Comparison of ENCODE assay signal across 15 cellular contexts in genomic region chr9:133793471-133793870, GRCh38. TPM values are rescaled to one million over a fixed set of nuclear protein-coding genes. Genes with fewer than 3 reads are reported as not detected.
DNase-seq lines count a peak whose midpoint lies in the region; ATAC-seq and TF ChIP-seq lines count a peak whose summit lies in the region.
"Had no signal": no experiment of that assay in that cellular context is flagged by ENCODE, and none has a peak within 500 bp of the region (broad histone marks: within the 10 kb centered on the region; RNA-seq: fewer than 3 reads in every experiment).

No MANE protein-coding gene starts in this region.

- no peaks in the 10 kb centered on the region for H3K36me3 ChIP-seq in Panc1 (ENCODE audit: control insufficient read depth, insufficient read depth, low read length)
- H3K36me3 ChIP-seq: prostate gland had no signal

- H3K9me3 Mint-ChIP-seq in HFFc6 (no peaks in the 10 kb centered on the region), glutamatergic neuron (ENCODE audit: unreplicated experiment) (peaks cover 33% of the 10 kb centered on the region)
- H3K9me3 Mint-ChIP-seq in stimulated activated naive B cell treated with anti-CD40 and anti-IgM and Interleukin-4, amounts not matched to agents 10 μg/mL and 1 μg/mL and 100 μg/mL, for 72 hours = no peaks in the 10 kb centered on the region
- H3K9me3 Mint-ChIP-seq in activated naive CD8-positive, alpha-beta T cell treated with anti-CD3 and anti-CD28 coated beads, Interleukin-2, amount 50 U/mL, for 24 hours = no peaks in the 10 kb centered on the region
- H3K9me3 Mint-ChIP-seq in activated CD8-positive, alpha-beta T cell treated with anti-CD3 and anti-CD28 coated beads for 36 hours = no peaks in the 10 kb centered on the region
- H3K9me3 Mint-ChIP-seq: activated naive CD4-positive, alpha-beta T cell treated with anti-CD3 and anti-CD28 coated beads, Interleukin-2, amount 50 U/mL, for 24 hours; activated T-cell treated with anti-CD3 and anti-CD28 coated beads, Interleukin-2, amount 50 U/mL, for 72 hours; neural crest cell had no signal

- in situ Hi-C loops in Panc1 (cut with HindIII; ENCODE audit: low pct_unique_long_range_greater_than_20kb, low sequenced_read_pairs) = no loop called here

- DNase-seq in HFFc6 = no peak
- no peak for DNase-seq in Panc1 (ENCODE audit: low read depth, low spot score)
- no peak for DNase-seq in glutamatergic neuron
- DNase-seq in stimulated activated naive B cell treated with anti-CD40 and anti-IgM and Interleukin-4, amounts not matched to agents 10 μg/mL and 1 μg/mL and 100 μg/mL, for 72 hours = no peak
- no peak for DNase-seq in activated naive CD8-positive, alpha-beta T cell treated with anti-CD3 and anti-CD28 coated beads, Interleukin-2, amount 50 U/mL, for 24 hours
- no peak for DNase-seq in left cardiac atrium
- no peak for DNase-seq in activated CD8-positive, alpha-beta T cell treated with anti-CD3 and anti-CD28 coated beads for 36 hours

- ATAC-seq in Panc1 = no peak
- no peak for ATAC-seq in stimulated activated naive B cell treated with anti-CD40 and anti-IgM and Interleukin-4, amounts not matched to agents 10 μg/mL and 1 μg/mL and 100 μg/mL, for 72 hours (replicated peaks)
- no peak for ATAC-seq in activated naive CD8-positive, alpha-beta T cell treated with anti-CD3 and anti-CD28 coated beads, Interleukin-2, amount 50 U/mL, for 24 hours
- ATAC-seq in left cardiac atrium = no peak
- ATAC-seq in activated CD8-positive, alpha-beta T cell treated with anti-CD3 and anti-CD28 coated beads for 36 hours = no peak

- H3K36me3 Mint-ChIP-seq in HFFc6 (ENCODE audit: low read depth) (peaks cover 12% of the 10 kb centered on the region), glutamatergic neuron (ENCODE audit: unreplicated experiment) (peaks cover 4% of the 10 kb centered on the region)
- H3K36me3 Mint-ChIP-seq in stimulated activated naive B cell treated with anti-CD40 and anti-IgM and Interleukin-4, amounts not matched to agents 10 μg/mL and 1 μg/mL and 100 μg/mL, for 72 hours = peaks cover 54 to 85% of the 10 kb centered on the region in 2 donors
- no peaks in the 10 kb centered on the region for H3K36me3 Mint-ChIP-seq in activated naive CD8-positive, alpha-beta T cell treated with anti-CD3 and anti-CD28 coated beads, Interleukin-2, amount 50 U/mL, for 24 hours (ENCODE audit: low read depth)
- no peaks in the 10 kb centered on the region for H3K36me3 Mint-ChIP-seq in activated CD8-positive, alpha-beta T cell treated with anti-CD3 and anti-CD28 coated beads for 36 hours (ENCODE audit: low read depth)
- H3K36me3 Mint-ChIP-seq: activated naive CD4-positive, alpha-beta T cell treated with anti-CD3 and anti-CD28 coated beads, Interleukin-2, amount 50 U/mL, for 24 hours had no signal

- CTCF ChIA-PET in Panc1 (lab: Charles Lee) = no interaction called here
- CTCF ChIA-PET in activated CD8-positive, alpha-beta T cell treated with anti-CD3 and anti-CD28 coated beads for 36 hours (lab: Charles Lee) = interaction anchor here (0.8 to 4.1 kb wide), 7 partner anchors 9 to 232 kb away, joined by 3 to 54 read pairs (median 4); partner anchors contain the start of gene BRD3OS

- peaks cover 6% of the 10 kb centered on the region for H3K4me1 ChIP-seq in Panc1 (ENCODE audit: control insufficient read depth, insufficient read depth, low read length)
- H3K4me1 ChIP-seq: foreskin keratinocyte had no signal

- H3K4me3 Mint-ChIP-seq in HFFc6 (peak overlapping the region; percentile 13; the same call in 1 of the 2 replicates), glutamatergic neuron (ENCODE audit: unreplicated experiment) (no peak overlapping the region)
- H3K4me3 Mint-ChIP-seq in stimulated activated naive B cell treated with anti-CD40 and anti-IgM and Interleukin-4, amounts not matched to agents 10 μg/mL and 1 μg/mL and 100 μg/mL, for 72 hours = peak overlapping the region; percentile 39 to 67
- H3K4me3 Mint-ChIP-seq in activated naive CD8-positive, alpha-beta T cell treated with anti-CD3 and anti-CD28 coated beads, Interleukin-2, amount 50 U/mL, for 24 hours = no peak overlapping the region
- H3K4me3 Mint-ChIP-seq in activated CD8-positive, alpha-beta T cell treated with anti-CD3 and anti-CD28 coated beads for 36 hours = no peak overlapping the region
- H3K4me3 Mint-ChIP-seq: activated naive CD4-positive, alpha-beta T cell treated with anti-CD3 and anti-CD28 coated beads, Interleukin-2, amount 50 U/mL, for 24 hours; activated T-cell treated with anti-CD3 and anti-CD28 coated beads, Interleukin-2, amount 50 U/mL, for 72 hours; neural crest cell had no signal

- no peak overlapping the region for H3K27ac ChIP-seq in Panc1 (ENCODE audit: low read length)
- H3K27ac ChIP-seq: foreskin keratinocyte, hepatocyte, prostate gland, suprapubic skin, vagina had no signal

- no peaks in the 10 kb centered on the region for H3K9me3 ChIP-seq in Panc1 (ENCODE audit: control insufficient read depth, insufficient read depth, low read depth, low read length)
- H3K9me3 ChIP-seq: prostate gland, suprapubic skin, vagina had no signal

- BruUV-seq in Panc1 (replicated peaks; lab: Mats Ljungman, UMichigan) = TSS peak; percentile 58

- intact Hi-C loops in Panc1 (cut with micrococcal nuclease; ENCODE audit: unreplicated experiment) = loop anchor here (1.0 kb wide), 1 partner anchor 201 kb away; no protein-coding TSS in a partner anchor
- intact Hi-C loops in left cardiac atrium (cut with DNase I) = loop anchor here (1.0 to 5.0 kb wide), 2 partner anchors 199 to 201 kb away; partner anchors contain the start of gene VAV2 (in 1 of the 2)
- intact Hi-C loops in activated CD8-positive, alpha-beta T cell treated with anti-CD3 and anti-CD28 coated beads for 36 hours (cut with micrococcal nuclease) = loop anchor here (2.0 kb wide), 1 partner anchor 201 kb away; no protein-coding TSS in a partner anchor

- no peak overlapping the region for H3K4me3 ChIP-seq in Panc1 (ENCODE audit: low read depth in 2 of 2, low read length in 2 of 2)
- H3K4me3 ChIP-seq: hepatocyte, prostate gland, suprapubic skin, vagina had no signal

- peaks cover 8% of the 10 kb centered on the region; the same call in 1 of the 2 replicates for H3K4me1 Mint-ChIP-seq in HFFc6 (ENCODE audit: low read depth)
- H3K4me1 Mint-ChIP-seq in glutamatergic neuron (ENCODE audit: low read depth, unreplicated experiment) = peaks cover 23% of the 10 kb centered on the region
- H3K4me1 Mint-ChIP-seq in stimulated activated naive B cell treated with anti-CD40 and anti-IgM and Interleukin-4, amounts not matched to agents 10 μg/mL and 1 μg/mL and 100 μg/mL, for 72 hours = peaks cover 61 to 79% of the 10 kb centered on the region in 2 donors
- peaks cover 7% of the 10 kb centered on the region for H3K4me1 Mint-ChIP-seq in activated naive CD8-positive, alpha-beta T cell treated with anti-CD3 and anti-CD28 coated beads, Interleukin-2, amount 50 U/mL, for 24 hours
- H3K4me1 Mint-ChIP-seq in activated CD8-positive, alpha-beta T cell treated with anti-CD3 and anti-CD28 coated beads for 36 hours (ENCODE audit: low read depth) = peaks cover 6% of the 10 kb centered on the region
- H3K4me1 Mint-ChIP-seq: activated naive CD4-positive, alpha-beta T cell treated with anti-CD3 and anti-CD28 coated beads, Interleukin-2, amount 50 U/mL, for 24 hours had no signal

- no peaks in the 10 kb centered on the region for H3K27me3 ChIP-seq in Panc1 (ENCODE audit: control insufficient read depth, insufficient read depth, low read length)
- H3K27me3 ChIP-seq: foreskin keratinocyte, hepatocyte, suprapubic skin, vagina had no signal

- POLR2A ChIA-PET in Panc1 (lab: Charles Lee) = no interaction called here
- POLR2A ChIA-PET in activated CD8-positive, alpha-beta T cell treated with anti-CD3 and anti-CD28 coated beads for 36 hours (lab: Charles Lee) = interaction anchor here (1.4 to 1.8 kb wide), 2 partner anchors 200 to 201 kb away, joined by 4 to 5 read pairs; no protein-coding TSS in a partner anchor

- no peak for TF ChIP-seq CTCF in HFFc6 (IDR thresholded peaks at IDR 0.05)
- no peak for TF ChIP-seq CTCF in Panc1 (IDR thresholded peaks at IDR 0.05)
- TF ChIP-seq CTCF in glutamatergic neuron (IDR thresholded peaks at IDR 0.05; ENCODE audit: partially characterized antibody, unreplicated experiment) = no peak
- no peak for TF ChIP-seq CTCF in activated CD8-positive, alpha-beta T cell treated with anti-CD3 and anti-CD28 coated beads for 36 hours (IDR thresholded peaks at IDR 0.05)

- H3K27ac Mint-ChIP-seq in HFFc6 (no peak overlapping the region), glutamatergic neuron (ENCODE audit: unreplicated experiment) (peak overlapping the region; percentile 17)
- peak overlapping the region; percentile 71 for H3K27ac Mint-ChIP-seq in stimulated activated naive B cell treated with anti-CD40 and anti-IgM and Interleukin-4, amounts not matched to agents 10 μg/mL and 1 μg/mL and 100 μg/mL, for 72 hours
- no peak overlapping the region for H3K27ac Mint-ChIP-seq in activated naive CD8-positive, alpha-beta T cell treated with anti-CD3 and anti-CD28 coated beads, Interleukin-2, amount 50 U/mL, for 24 hours
- no peak overlapping the region for H3K27ac Mint-ChIP-seq in activated CD8-positive, alpha-beta T cell treated with anti-CD3 and anti-CD28 coated beads for 36 hours
- H3K27ac Mint-ChIP-seq: activated naive CD4-positive, alpha-beta T cell treated with anti-CD3 and anti-CD28 coated beads, Interleukin-2, amount 50 U/mL, for 24 hours; activated T-cell treated with anti-CD3 and anti-CD28 coated beads, Interleukin-2, amount 50 U/mL, for 72 hours had no signal

- H3K27me3 Mint-ChIP-seq in HFFc6 (ENCODE audit: insufficient read depth) (peaks cover 9% of the 10 kb centered on the region), glutamatergic neuron (ENCODE audit: unreplicated experiment) (peaks cover 36% of the 10 kb centered on the region)
- H3K27me3 Mint-ChIP-seq in stimulated activated naive B cell treated with anti-CD40 and anti-IgM and Interleukin-4, amounts not matched to agents 10 μg/mL and 1 μg/mL and 100 μg/mL, for 72 hours = no peaks in the 10 kb centered on the region
- H3K27me3 Mint-ChIP-seq in activated naive CD8-positive, alpha-beta T cell treated with anti-CD3 and anti-CD28 coated beads, Interleukin-2, amount 50 U/mL, for 24 hours = no peaks in the 10 kb centered on the region
- peaks cover 4% of the 10 kb centered on the region for H3K27me3 Mint-ChIP-seq in activated CD8-positive, alpha-beta T cell treated with anti-CD3 and anti-CD28 coated beads for 36 hours
- H3K27me3 Mint-ChIP-seq: activated naive CD4-positive, alpha-beta T cell treated with anti-CD3 and anti-CD28 coated beads, Interleukin-2, amount 50 U/mL, for 24 hours had no signal

RNA-seq across cellular contexts. Expression of gene SARDH, which starts 55.3 kb away (rescaled TPM):
- total RNA-seq in HFFc6 (2021; fragmentation: NEBNext Ultra II Directional; extraction: Animal tissue kit (Norgen Biotek cat#: 25700)) = 1 to 10 TPM in 4 of 6 experiments, under 1 TPM in 2; 0.24 to 5.1 (median 4.1) TPM
- total RNA-seq in Panc1 (2021; ENCODE audit: unreplicated experiment) (0.13 TPM), glutamatergic neuron (ENCODE audit: unreplicated experiment) (2.0 TPM), left cardiac atrium (1 to 10 TPM in 1 of 2 donors, under 1 TPM in 1; 0.88 to 1.4 TPM)
- 0.56 TPM for polyA plus RNA-seq in Panc1 (2012; ENCODE audit: insufficient read length)
- total RNA-seq in activated CD8-positive, alpha-beta T cell treated with anti-CD3 and anti-CD28 coated beads for 36 hours = 1 to 10 TPM; 5.5 to 5.6 TPM
- total RNA-seq: foreskin keratinocyte had no signal

Comparison
In these comparisons a context has a peak if more than half of its experiments do, and no peak if none do; other contexts are left out.
1. H3K27ac Mint-ChIP-seq: peak in glutamatergic neuron (single experiment) and stimulated activated naive B cell treated with anti-CD40 and anti-IgM and Interleukin-4, amounts not matched to agents 10 μg/mL and 1 μg/mL and 100 μg/mL, for 72 hours (single experiment); none in HFFc6 (single experiment), activated naive CD8-positive, alpha-beta T cell treated with anti-CD3 and anti-CD28 coated beads, Interleukin-2, amount 50 U/mL, for 24 hours (single experiment) and activated CD8-positive, alpha-beta T cell treated with anti-CD3 and anti-CD28 coated beads for 36 hours (single experiment).
2. H3K4me3 Mint-ChIP-seq: peak in HFFc6 (single experiment) and stimulated activated naive B cell treated with anti-CD40 and anti-IgM and Interleukin-4, amounts not matched to agents 10 μg/mL and 1 μg/mL and 100 μg/mL, for 72 hours (2 of 2); none in glutamatergic neuron (single experiment), activated naive CD8-positive, alpha-beta T cell treated with anti-CD3 and anti-CD28 coated beads, Interleukin-2, amount 50 U/mL, for 24 hours (single experiment) and activated CD8-positive, alpha-beta T cell treated with anti-CD3 and anti-CD28 coated beads for 36 hours (single experiment).